Comparison of ENCODE assay signal across 8 cellular contexts in genomic region chr12:104455594-104456416, GRCh38. TPM values are rescaled to one million over a fixed set of nuclear protein-coding genes. Genes with fewer than 3 reads are reported as not detected.
DNase-seq lines count a peak whose midpoint lies in the region; ATAC-seq and TF ChIP-seq lines count a peak whose summit lies in the region.

No MANE protein-coding gene starts in this region.

- no peaks in the 10 kb centered on the region for H3K9me3 Mint-ChIP-seq in HFFc6
- peaks cover under 1% of the 10 kb centered on the region for H3K9me3 Mint-ChIP-seq in activated CD4-positive, alpha-beta memory T cell treated with anti-CD3 and anti-CD28 coated beads, Interleukin-2, amount 10 ng/mL, durations not matched to agents 7 days and 5 days

- H3K9me3 ChIP-seq in iPS DF 6.9 (ENCODE audit: control insufficient read depth, insufficient read depth, low read length) (no peaks in the 10 kb centered on the region), smooth muscle cell (replicated peaks; ENCODE audit: low read depth) (no peaks in the 10 kb centered on the region)

- H3K27me3 Mint-ChIP-seq in HFFc6 (ENCODE audit: insufficient read depth): peaks cover 15% of the 10 kb centered on the region
- peaks cover 4% of the 10 kb centered on the region for H3K27me3 Mint-ChIP-seq in activated CD4-positive, alpha-beta memory T cell treated with anti-CD3 and anti-CD28 coated beads, Interleukin-2, amount 10 ng/mL, durations not matched to agents 7 days and 5 days

- H3K79me2 ChIP-seq in smooth muscle cell (ENCODE audit: low read depth): peaks cover 9% of the 10 kb centered on the region

- H3K4me3 ChIP-seq in iPS DF 6.9 (ENCODE audit: low read length): peak overlapping the region; percentile 84; the same call in 1 of the 2 replicates
- peak overlapping the region; percentile 81 for H3K4me3 ChIP-seq in smooth muscle cell

- WGBS in iPS DF 6.9 (ENCODE audit: insufficient coverage, insufficient read length): no CpG with 5 or more reads among the region's 8 CpGs
- WGBS in smooth muscle cell (ENCODE audit: low lambda C conversion rate): 37% methylated on average over 8 of the region's 8 CpGs

- H3K27me3 ChIP-seq in iPS DF 6.9 (ENCODE audit: control insufficient read depth, insufficient read depth, low read length): no peaks in the 10 kb centered on the region; the same call in 1 of the 2 replicates
- no peaks in the 10 kb centered on the region for H3K27me3 ChIP-seq in smooth muscle cell (ENCODE audit: low read depth)

- H3K9ac ChIP-seq in smooth muscle cell (ENCODE audit: low read depth): peak overlapping the region; percentile 84

- no peak for ATAC-seq in HG03457 (IDR thresholded peaks at IDR 0.05; ENCODE audit: unreplicated experiment)

- peak overlapping the region; percentile 99 for H3K4me2 ChIP-seq in smooth muscle cell

- DNase-seq in HFFc6: no peak
- DNase-seq in activated CD4-positive, alpha-beta memory T cell treated with anti-CD3 and anti-CD28 coated beads, Interleukin-2, amount 10 ng/mL, durations not matched to agents 7 days and 5 days: no peak
- no peak for DNase-seq in iPS DF 6.9 (ENCODE audit: low read depth, low spot score)
- no peak for DNase-seq in smooth muscle cell (lab: John Stamatoyannopoulos, UW; ENCODE audit: unreplicated experiment)
- DNase-seq in NCI-H510A treated with DMSO at 0.1 percent for 48 hours (lab: John Stamatoyannopoulos, UW): no peak
- DNase-seq in NCI-H2227 (lab: John Stamatoyannopoulos, UW; ENCODE audit: unreplicated experiment): no peak
- no peak for DNase-seq in kidney glomerular epithelial cell (lab: John Stamatoyannopoulos, UW)

- H3K27ac ChIP-seq in iPS DF 6.9 (ENCODE audit: low read length) (no peak overlapping the region), smooth muscle cell (ENCODE audit: low read depth) (peak overlapping the region; percentile 84)

- H2AFZ ChIP-seq in smooth muscle cell (ENCODE audit: low read depth): peak overlapping the region; percentile 85

- peaks cover 4% of the 10 kb centered on the region; the same call in 1 of the 2 replicates for H3K4me1 ChIP-seq in iPS DF 6.9 (ENCODE audit: control insufficient read depth, insufficient read depth, low read length)
- H3K4me1 ChIP-seq in smooth muscle cell (ENCODE audit: low read depth): peaks cover 18% of the 10 kb centered on the region

- no peaks in the 10 kb centered on the region; the same call in 1 of the 2 replicates for H3K36me3 Mint-ChIP-seq in HFFc6 (ENCODE audit: low read depth)
- H3K36me3 Mint-ChIP-seq in activated CD4-positive, alpha-beta memory T cell treated with anti-CD3 and anti-CD28 coated beads, Interleukin-2, amount 10 ng/mL, durations not matched to agents 7 days and 5 days (ENCODE audit: low read depth): peaks cover 32% of the 10 kb centered on the region

- peak overlapping the region; percentile 87; the same call in 1 of the 2 replicates for H3K27ac Mint-ChIP-seq in HFFc6
- H3K27ac Mint-ChIP-seq in activated CD4-positive, alpha-beta memory T cell treated with anti-CD3 and anti-CD28 coated beads, Interleukin-2, amount 10 ng/mL, durations not matched to agents 7 days and 5 days: peak overlapping the region; percentile 29

- H3K4me3 Mint-ChIP-seq in HFFc6: peak overlapping the region; percentile 93
- H3K4me3 Mint-ChIP-seq in activated CD4-positive, alpha-beta memory T cell treated with anti-CD3 and anti-CD28 coated beads, Interleukin-2, amount 10 ng/mL, durations not matched to agents 7 days and 5 days: peak overlapping the region; percentile 99

- POLR2A ChIA-PET in activated CD4-positive, alpha-beta memory T cell treated with anti-CD3 and anti-CD28 coated beads, Interleukin-2, amount 10 ng/mL, durations not matched to agents 7 days and 5 days (lab: Charles Lee): interaction anchor here (0.8 to 7.3 kb wide), 12 partner anchors 11 to 265 kb away, joined by 3 to 106 read pairs (median 13); no protein-coding TSS in a partner anchor

- H3K4me1 Mint-ChIP-seq in HFFc6 (ENCODE audit: low read depth): peaks cover 35% of the 10 kb centered on the region
- peaks cover 23% of the 10 kb centered on the region for H3K4me1 Mint-ChIP-seq in activated CD4-positive, alpha-beta memory T cell treated with anti-CD3 and anti-CD28 coated beads, Interleukin-2, amount 10 ng/mL, durations not matched to agents 7 days and 5 days

- peaks cover 7% of the 10 kb centered on the region for H4K20me1 ChIP-seq in smooth muscle cell (ENCODE audit: low read depth)

- no peak for TF ChIP-seq CTCF in HFFc6 (IDR thresholded peaks at IDR 0.05)
- TF ChIP-seq CTCF in smooth muscle cell (IDR thresholded peaks at IDR 0.05; ENCODE audit: borderline replicate concordance, insufficient read depth, poor library complexity, severe bottlenecking): no peak

- H3K36me3 ChIP-seq in iPS DF 6.9 (ENCODE audit: control insufficient read depth, insufficient read depth, low read length) (no peaks in the 10 kb centered on the region), smooth muscle cell (ENCODE audit: low read depth) (no peaks in the 10 kb centered on the region)

- H3F3A ChIP-seq in smooth muscle cell (ENCODE audit: low read depth): no peaks in the 10 kb centered on the region

- CTCF ChIA-PET in activated CD4-positive, alpha-beta memory T cell treated with anti-CD3 and anti-CD28 coated beads, Interleukin-2, amount 10 ng/mL, durations not matched to agents 7 days and 5 days (lab: Charles Lee): interaction anchor here (0.9 to 5.0 kb wide), 9 partner anchors 17 to 149 kb away, joined by 3 to 30 read pairs (median 8); no protein-coding TSS in a partner anchor

RNA-seq across cellular contexts. Expression of gene CHST11, which starts 0.9 kb away (rescaled TPM):
- total RNA-seq in HFFc6 (2021; fragmentation: NEBNext Ultra II Directional; extraction: Animal tissue kit (Norgen Biotek cat#: 25700)): 1 to 10 TPM; 2.4 to 4.3 (median 3.8) TPM
- 100 to 1,000 TPM; 124 to 125 TPM for total RNA-seq in activated CD4-positive, alpha-beta memory T cell treated with anti-CD3 and anti-CD28 coated beads, Interleukin-2, amount 10 ng/mL, durations not matched to agents 7 days and 5 days
- total RNA-seq in smooth muscle cell: 7.7 and 10.2 TPM in 2 replicates
- 6.9 and 15.9 TPM in 2 replicates for polyA plus RNA-seq in smooth muscle cell

Comparison
In these comparisons a context has a peak if more than half of its experiments do, and no peak if none do; other contexts are left out.
1. RNA of gene CHST11, which starts 0.9 kb away (total RNA-seq): 124 to 125 TPM in activated CD4-positive, alpha-beta memory T cell treated with anti-CD3 and anti-CD28 coated beads, Interleukin-2, amount 10 ng/mL, durations not matched to agents 7 days and 5 days; 7.7 to 10.2 TPM in smooth muscle cell and 2.4 to 4.3 TPM in HFFc6; every median in the first group is over 10 times any median in the second.